8 cellular contexts compared by ENCODE assay signal in the genomic region with DNA sequence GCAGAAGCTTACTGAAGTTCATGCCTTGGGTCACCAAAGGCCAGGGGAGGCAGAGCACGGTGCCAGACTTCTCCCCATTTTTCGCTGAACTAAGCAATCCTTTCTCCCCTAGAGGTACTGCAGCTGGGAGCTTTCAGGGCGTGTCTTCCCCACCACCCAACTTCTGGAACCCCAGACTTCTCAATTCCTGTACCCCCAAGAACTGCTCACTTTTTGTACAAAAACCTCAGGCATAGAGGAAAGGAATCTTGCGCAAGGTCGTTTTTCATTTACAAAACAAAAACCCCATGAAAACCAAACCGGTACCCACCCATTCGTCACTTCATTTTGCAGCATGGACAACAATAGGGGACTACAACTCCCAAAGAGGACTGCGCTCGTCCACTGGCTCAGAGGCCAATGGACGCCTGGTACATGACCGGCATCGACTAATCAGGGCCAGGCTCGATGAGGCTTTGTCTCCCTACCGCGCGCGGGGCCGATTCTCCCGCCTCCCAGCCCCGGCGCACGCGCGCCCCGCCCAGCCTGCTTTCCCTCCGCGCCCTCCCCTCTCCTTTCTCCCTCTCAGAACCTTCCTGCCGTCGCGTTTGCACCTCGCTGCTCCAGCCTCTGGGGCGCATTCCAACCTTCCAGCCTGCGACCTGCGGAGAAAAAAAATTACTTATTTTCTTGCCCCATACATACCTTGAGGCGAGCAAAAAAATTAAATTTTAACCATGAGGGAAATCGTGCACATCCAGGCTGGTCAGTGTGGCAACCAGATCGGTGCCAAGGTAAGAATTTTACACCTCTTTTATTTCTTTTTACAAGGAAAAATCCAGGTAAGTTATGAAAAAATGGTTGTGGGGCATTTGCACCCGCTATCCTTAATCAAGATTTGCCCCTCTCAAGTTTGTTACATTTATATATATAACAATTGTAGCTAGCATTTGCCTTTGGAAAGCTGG. TPM values are rescaled to one million over a fixed set of nuclear protein-coding genes. Genes with fewer than 3 reads are reported as not detected.
DNase-seq lines count a peak whose midpoint lies in the region; ATAC-seq and TF ChIP-seq lines count a peak whose summit lies in the region.

A gene (plus strand): TSS at position 562 of the 947 bp plus-strand sequence. CDS start 155 bp downstream, at position 717.

- POLR2A ChIA-PET in activated CD8-positive, alpha-beta T cell treated with anti-CD3 and anti-CD28 coated beads, Interleukin-2, amount 10 ng/mL, durations not matched to agents 7 days and 5 days (lab: Charles Lee): interaction anchor here (0.7 to 12.8 kb wide), 14 partner anchors 8 to 226 kb away, joined by 3 to 343 read pairs (median 5); a partner anchor contains a TSS

- ATAC-seq in GM19372 (IDR thresholded peaks at IDR 0.05; ENCODE audit: low read depth, unreplicated experiment): peak; percentile 30
- peak; percentile 74 for ATAC-seq in activated CD8-positive, alpha-beta T cell treated with anti-CD3 and anti-CD28 coated beads, Interleukin-2, amount 10 ng/mL, durations not matched to agents 7 days and 5 days

- no peaks in the 10 kb centered on the region for H3K9me3 Mint-ChIP-seq in activated CD8-positive, alpha-beta T cell treated with anti-CD3 and anti-CD28 coated beads, Interleukin-2, amount 10 ng/mL, durations not matched to agents 7 days and 5 days (ENCODE audit: insufficient read depth)

- no peaks in the 10 kb centered on the region for H3K27me3 Mint-ChIP-seq in activated CD8-positive, alpha-beta T cell treated with anti-CD3 and anti-CD28 coated beads, Interleukin-2, amount 10 ng/mL, durations not matched to agents 7 days and 5 days (ENCODE audit: low read depth)

- H3K4me1 Mint-ChIP-seq in activated CD8-positive, alpha-beta T cell treated with anti-CD3 and anti-CD28 coated beads, Interleukin-2, amount 10 ng/mL, durations not matched to agents 7 days and 5 days (ENCODE audit: low read depth): peaks cover 63% of the 10 kb centered on the region

- peaks cover 72% of the 10 kb centered on the region for H3K36me3 Mint-ChIP-seq in activated CD8-positive, alpha-beta T cell treated with anti-CD3 and anti-CD28 coated beads, Interleukin-2, amount 10 ng/mL, durations not matched to agents 7 days and 5 days (ENCODE audit: low read depth)

- DNase-seq in C1 segment of cervical spinal cord (lab: John Stamatoyannopoulos, UW): peak; percentile 56 to 98 (median 95)
- DNase-seq in HS-5 (ENCODE audit: low read depth): peak; percentile 91
- DNase-seq in NK-92 (lab: John Stamatoyannopoulos, UW; ENCODE audit: unreplicated experiment): peak; percentile 67
- peak; percentile 98 for DNase-seq in activated CD8-positive, alpha-beta T cell treated with anti-CD3 and anti-CD28 coated beads, Interleukin-2, amount 10 ng/mL, durations not matched to agents 7 days and 5 days
- peak; percentile 98 for DNase-seq in ecto neural progenitor cell (ENCODE audit: low spot score)
- DNase-seq in lower leg skin (ENCODE audit: low spot score in 2 of 2): peak; percentile 96 to 99
- DNase-seq in stimulated activated CD4-positive, alpha-beta T cell treated with anti-CD3 and anti-CD28 coated beads, Interleukin-4, amount 100 ng/mL, for 4 hours: peak; percentile 93 to 94

- H3K27ac Mint-ChIP-seq in activated CD8-positive, alpha-beta T cell treated with anti-CD3 and anti-CD28 coated beads, Interleukin-2, amount 10 ng/mL, durations not matched to agents 7 days and 5 days: peak within 1 kb of the TSS; percentile 97

- TF ChIP-seq POLR2A in lower leg skin (IDR thresholded peaks at IDR 0.05): no peak

- TF ChIP-seq CTCF in lower leg skin (IDR thresholded peaks at IDR 0.05): no peak

- WGBS in lower leg skin, 2 donors: 0 to 1% methylated on average over 38 of the region's 38 CpGs

- H3K4me3 ChIP-seq in lower leg skin (ENCODE audit: low read depth, poor library complexity, severe bottlenecking): peak within 1 kb of the TSS; percentile 80

- intact Hi-C loops in lower leg skin (cut with DNase I; ENCODE audit: low total_unique reads): no loop called here

- H3K4me3 Mint-ChIP-seq in activated CD8-positive, alpha-beta T cell treated with anti-CD3 and anti-CD28 coated beads, Interleukin-2, amount 10 ng/mL, durations not matched to agents 7 days and 5 days: peak within 1 kb of the TSS; percentile 98

- CTCF ChIA-PET in activated CD8-positive, alpha-beta T cell treated with anti-CD3 and anti-CD28 coated beads, Interleukin-2, amount 10 ng/mL, durations not matched to agents 7 days and 5 days (lab: Charles Lee): interaction anchor here (0.8 to 25.4 kb wide), 6 partner anchors 8 to 176 kb away, joined by 3 to 686 read pairs (median 10); a partner anchor contains a TSS

RNA-seq across cellular contexts. Expression of the gene that starts here (rescaled TPM):
- total RNA-seq in activated CD8-positive, alpha-beta T cell treated with anti-CD3 and anti-CD28 coated beads, Interleukin-2, amount 10 ng/mL, durations not matched to agents 7 days and 5 days: 1,000 to 10,000 TPM; 1,638 to 1,703 TPM
- total RNA-seq in lower leg skin: 100 to 1,000 TPM; 119 to 179 (median 156) TPM

Comparison
In these comparisons a context has a peak if more than half of its experiments do, and no peak if none do; other contexts are left out.
1. Peak in every context shown above with its lines: DNase-seq, ATAC-seq and H3K4me3 ChIP-seq.
2. RNA of the gene that starts here (total RNA-seq): 1,638 to 1,703 TPM in activated CD8-positive, alpha-beta T cell treated with anti-CD3 and anti-CD28 coated beads, Interleukin-2, amount 10 ng/mL, durations not matched to agents 7 days and 5 days; 119 to 179 TPM in lower leg skin; every median in the first group is over 4 times any median in the second.